In genomic region chr18:3741333-3741732, GRCh38 we compare ENCODE assay signal across 1 cellular context.
TF ChIP-seq lines count a peak whose summit lies in the region.

No MANE protein-coding gene starts in this region.

TF ChIP-seq in K562, 482 proteins besides CTCF, POLR2A, EP300 and RAD21 (continues in another document):
- TF ChIP-seq CREB1 (IDR thresholded peaks at IDR 0.05) (no peak), CREB1 (CRISPR knock-in tag; IDR thresholded peaks at IDR 0.05) (no peak), DIDO1 (tag; IDR thresholded peaks at IDR 0.05; ENCODE audit: low read depth) (no peak), KDM5B (IDR thresholded peaks at IDR 0.05; ENCODE audit: insufficient replicate concordance, low read depth, low read length) (no peak), NR3C1 (CRISPR knock-in tag; IDR thresholded peaks at IDR 0.05) (no peak), FOXJ3 (CRISPR knock-in tag; IDR thresholded peaks at IDR 0.05) (no peak), MAFK (IDR thresholded peaks at IDR 0.05; ENCODE audit: low read length) (no peak), ESRRA (IDR thresholded peaks at IDR 0.05; ENCODE audit: borderline replicate concordance, low read depth) (no peak), TEAD2 (tag; IDR thresholded peaks at IDR 0.05) (no peak), KDM1A (IDR thresholded peaks at IDR 0.05) (no peak), ZNF766 (CRISPR knock-in tag; conservative IDR thresholded peaks at IDR 0.05) (no peak), CHD1 (IDR thresholded peaks at IDR 0.05; ENCODE audit: low read length) (no peak), PREB (CRISPR knock-in tag; IDR thresholded peaks at IDR 0.05) (no peak), ATF3 (IDR thresholded peaks at IDR 0.05) (no peak), ATF3 (CRISPR knock-in tag; conservative IDR thresholded peaks at IDR 0.05) (no peak), ZNF212 (CRISPR knock-in tag; IDR thresholded peaks at IDR 0.05) (no peak), ELF4 (CRISPR knock-in tag; IDR thresholded peaks at IDR 0.05) (0 out of 2 replicates have a peak, but pooled peaks have one; percentile 18), TBP (optimal IDR thresholded peaks at IDR 0.05; ENCODE audit: low read depth, low read length) (no peak), ARID3B (CRISPR knock-in tag; IDR thresholded peaks at IDR 0.05; ENCODE audit: borderline replicate concordance) (no peak), ZC3H11A (IDR thresholded peaks at IDR 0.05; ENCODE audit: low read depth, low read length) (no peak), PYGO2 (tag; IDR thresholded peaks at IDR 0.05) (no peak), RUNX1 (IDR thresholded peaks at IDR 0.05; ENCODE audit: low read depth) (no peak), ZNF717 (CRISPR knock-in tag; IDR thresholded peaks at IDR 0.05) (no peak), IRF9 (tag; IDR thresholded peaks at IDR 0.05) (no peak), ETS2 (tag; IDR thresholded peaks at IDR 0.05; ENCODE audit: borderline replicate concordance, poor library complexity, severe bottlenecking) (no peak), MTF1 (CRISPR knock-in tag; IDR thresholded peaks at IDR 0.05; ENCODE audit: borderline replicate concordance) (no peak), ILF3 (IDR thresholded peaks at IDR 0.05; ENCODE audit: borderline replicate concordance) (no peak), FOSL1 (tag; conservative IDR thresholded peaks at IDR 0.05) (no peak), THRB (CRISPR knock-in tag; conservative IDR thresholded peaks at IDR 0.05) (peak; percentile 69; the same call in 1 of the 2 replicates), ZNF75A (CRISPR knock-in tag; IDR thresholded peaks at IDR 0.05) (no peak), SNRNP70 (optimal IDR thresholded peaks at IDR 0.05; ENCODE audit: low read depth, low read length) (no peak), DACH1 (IDR thresholded peaks at IDR 0.05; ENCODE audit: partially characterized antibody) (no peak), USF2 (CRISPR knock-in tag; IDR thresholded peaks at IDR 0.05) (no peak), ZMIZ1 (IDR thresholded peaks at IDR 0.05; ENCODE audit: low read depth in 2 of 2, low read length in 2 of 2) (no peak), ZNF253 (CRISPR knock-in tag; conservative IDR thresholded peaks at IDR 0.05) (no peak), OTX1 (CRISPR knock-in tag; IDR thresholded peaks at IDR 0.05) (0 out of 2 replicates have a peak, but pooled peaks have one; percentile 16), ZNF277 (CRISPR knock-in tag; IDR thresholded peaks at IDR 0.05; ENCODE audit: borderline replicate concordance) (no peak), EHMT2 (IDR thresholded peaks at IDR 0.05) (0 out of 2 replicates have a peak, but pooled peaks have one; percentile 13), ZNF57 (CRISPR knock-in tag; IDR thresholded peaks at IDR 0.05) (no peak), ZNF511 (CRISPR knock-in tag; IDR thresholded peaks at IDR 0.05) (no peak), ADNP (tag; IDR thresholded peaks at IDR 0.05) (no peak), HBP1 (CRISPR knock-in tag; IDR thresholded peaks at IDR 0.05) (peak; percentile 73; the same call in 1 of the 2 replicates)
